12 cellular contexts compared by ENCODE assay signal in genomic region chr7:9488555-9488954, GRCh38.
DNase-seq lines count a peak whose midpoint lies in the region; ATAC-seq, FAIRE-seq and TF ChIP-seq lines count a peak whose summit lies in the region.
"Had no signal": no experiment of that assay in that cellular context is flagged by ENCODE, and none has a peak within 500 bp of the region (broad histone marks: within the 10 kb centered on the region; RNA-seq: fewer than 3 reads in every experiment).

No MANE protein-coding gene starts in this region.

- no peak overlapping the region for H3K9ac ChIP-seq in HepG2 (ENCODE audit: insufficient read depth, low read depth, low read length)

- H3K4me1 ChIP-seq in SJSA1 (replicated peaks): peaks cover 18% of the 10 kb centered on the region
- H3K4me1 ChIP-seq in foreskin keratinocyte: peaks cover 8% of the 10 kb centered on the region
- H3K4me1 ChIP-seq in HepG2 (ENCODE audit: insufficient read depth, low read length): no peaks in the 10 kb centered on the region
- H3K4me1 ChIP-seq in HAP-1: no peaks in the 10 kb centered on the region; the same call in 1 of the 2 replicates
- H3K4me1 ChIP-seq: gastroesophageal sphincter had no signal

- POLR2A ChIA-PET in HepG2 (lab: Yijun Ruan, JAX): no interaction called here

- DNase-seq in AG09319 (ENCODE audit: extremely low read depth, low read depth): peak; percentile 20
- DNase-seq in SJSA1 (ENCODE audit: low read depth in 1 of 2, low spot score in 2 of 2): peak in 1 of 2 experiments; percentile 71
- DNase-seq in foreskin keratinocyte: peak; percentile 37 to 73
- no peak for DNase-seq in NCI-H82 treated with DMSO at 0.1 percent for 48 hours (lab: John Stamatoyannopoulos, UW; ENCODE audit: unreplicated experiment)
- DNase-seq in NCI-H524 (lab: John Stamatoyannopoulos, UW): no peak
- DNase-seq in HepG2 (ENCODE audit: low spot score): no peak
- DNase-seq in HAP-1 (ENCODE audit: low spot score in 2 of 2): no peak
- DNase-seq: activated CD4-positive, alpha-beta T cell treated with anti-CD3 and anti-CD28 coated beads, Interleukin-2, amount 10 ng/mL, durations not matched to agents 7 days and 5 days; amygdala; NCI-H1105 treated with DMSO at 0.1 percent for 48 hours had no signal

- H3K36me3 ChIP-seq in SJSA1 (no peaks in the 10 kb centered on the region), HepG2 (replicated peaks in 1 of 2; ENCODE audit: control insufficient read depth in 1 of 2, insufficient read depth in 2 of 2, low read length in 2 of 2) (no peaks in the 10 kb centered on the region), HAP-1 (replicated peaks) (no peaks in the 10 kb centered on the region)
- H3K36me3 ChIP-seq: gastroesophageal sphincter had no signal

- no peak for TF ChIP-seq POLR2A in HepG2 (IDR thresholded peaks at IDR 0.05; ENCODE audit: insufficient read depth in 1 of 2, low read depth in 2 of 2, low read length in 2 of 2)

- H3K4me3 ChIP-seq in SJSA1: no peak overlapping the region
- H3K4me3 ChIP-seq in HepG2 (replicated peaks in 1 of 3; ENCODE audit: insufficient read depth in 1 of 3, low read depth in 2 of 3, low read length in 3 of 3): no peak overlapping the region
- no peak overlapping the region for H3K4me3 ChIP-seq in HAP-1
- H3K4me3 ChIP-seq: gastroesophageal sphincter had no signal

- intact Hi-C loops in HepG2 (cut with micrococcal nuclease; ENCODE audit: unreplicated experiment): no loop called here

- H3K27me3 ChIP-seq in SJSA1 (replicated peaks) (no peaks in the 10 kb centered on the region), foreskin keratinocyte (no peaks in the 10 kb centered on the region), HepG2 (ENCODE audit: control insufficient read depth in 1 of 2, insufficient read depth in 2 of 2, low read length in 2 of 2) (no peaks in the 10 kb centered on the region), HAP-1 (ENCODE audit: low read depth) (no peaks in the 10 kb centered on the region)
- H3K27me3 ChIP-seq: gastroesophageal sphincter had no signal

- TF ChIP-seq RAD21 in HepG2 (CRISPR knock-in tag; IDR thresholded peaks at IDR 0.05): no peak

- TF ChIP-seq EP300 in HepG2 (IDR thresholded peaks at IDR 0.05; ENCODE audit: low read depth in 2 of 2, low read length in 2 of 2) (no peak), HepG2 (CRISPR knock-in tag; IDR thresholded peaks at IDR 0.05; ENCODE audit: borderline replicate concordance) (no peak)

- no peaks in the 10 kb centered on the region for H3K9me3 ChIP-seq in SJSA1 (replicated peaks)
- peaks cover 76% of the 10 kb centered on the region for H3K9me3 ChIP-seq in HepG2 (ENCODE audit: low read length)
- no peaks in the 10 kb centered on the region for H3K9me3 ChIP-seq in HAP-1
- H3K9me3 ChIP-seq: gastroesophageal sphincter had no signal

- ATAC-seq in HG02885 (IDR thresholded peaks at IDR 0.05; ENCODE audit: poor library complexity, unreplicated experiment): peak; percentile 66
- peak; percentile 99 for ATAC-seq in foreskin keratinocyte
- no peak for ATAC-seq in HepG2
- ATAC-seq: gastroesophageal sphincter had no signal

- H3K4me2 ChIP-seq in HepG2 (ENCODE audit: low read depth, low read length): no peak overlapping the region

- in situ Hi-C loops in HepG2 (cut with HindIII; ENCODE audit: extremely low pct_ligation_motif_present, low pct_unique_long_range_greater_than_20kb) (no loop called here), HAP-1 (cut with MboI; ENCODE audit: low sequenced_read_pairs) (no loop called here)

- no peaks in the 10 kb centered on the region for H3K79me2 ChIP-seq in HepG2 (ENCODE audit: insufficient read depth, low read length)

- BruUV-seq in HepG2 (replicated peaks; lab: Mats Ljungman, UMichigan): no TSS peak

- FAIRE-seq in HepG2 (lab: Jason Lieb, UNC): no peak

- no peak for TF ChIP-seq CTCF in AG09319 (IDR thresholded peaks at IDR 0.05; ENCODE audit: low read depth, low read length)
- TF ChIP-seq CTCF in foreskin keratinocyte (conservative IDR thresholded peaks at IDR 0.05): no peak
- TF ChIP-seq CTCF in HepG2 (CRISPR knock-in tag; IDR thresholded peaks at IDR 0.05): no peak

- no peaks in the 10 kb centered on the region for H4K20me1 ChIP-seq in HepG2 (ENCODE audit: insufficient read depth, low read length)

- H3K27ac ChIP-seq in SJSA1: peak overlapping the region; percentile 33
- no peak overlapping the region for H3K27ac ChIP-seq in foreskin keratinocyte
- H3K27ac ChIP-seq in HepG2 (ENCODE audit: extremely low read length, insufficient read depth, low read length): no peak overlapping the region
- H3K27ac ChIP-seq: gastroesophageal sphincter had no signal

- CTCF ChIA-PET in HepG2 (lab: Yijun Ruan, JAX; ENCODE audit: low intra/inter-chr PET ratio, low total read pairs): no interaction called here

- no peak overlapping the region for H2AFZ ChIP-seq in HepG2 (ENCODE audit: low read length)

TF ChIP-seq in HepG2, 621 proteins besides CTCF, POLR2A, EP300 and RAD21:
- TF ChIP-seq ZNF180 (CRISPR knock-in tag; IDR thresholded peaks at IDR 0.05; ENCODE audit: borderline replicate concordance, low read depth) (no peak), HNRNPL (IDR thresholded peaks at IDR 0.05; ENCODE audit: low read depth, low read length) (no peak), XRCC5 (optimal IDR thresholded peaks at IDR 0.05; ENCODE audit: low read length) (no peak), HNRNPK (IDR thresholded peaks at IDR 0.05; ENCODE audit: low read depth, low read length, poor library complexity, severe bottlenecking) (no peak), TBL1XR1 (IDR thresholded peaks at IDR 0.05; ENCODE audit: borderline replicate concordance, low read length, partially characterized antibody) (no peak), KLF16 (CRISPR knock-in tag; IDR thresholded peaks at IDR 0.05) (no peak), FOXM1 (CRISPR knock-in tag; IDR thresholded peaks at IDR 0.05) (no peak), FOXC1 (CRISPR knock-in tag; IDR thresholded peaks at IDR 0.05; ENCODE audit: borderline replicate concordance) (no peak), GATAD1 (CRISPR knock-in tag; IDR thresholded peaks at IDR 0.05) (no peak), RBAK (CRISPR knock-in tag; IDR thresholded peaks at IDR 0.05) (no peak), ATF5 (CRISPR knock-in tag; IDR thresholded peaks at IDR 0.05; ENCODE audit: low read depth) (no peak), ISL2 (CRISPR knock-in tag; IDR thresholded peaks at IDR 0.05) (no peak), CSRNP1 (CRISPR knock-in tag; IDR thresholded peaks at IDR 0.05) (no peak), PRMT3 (CRISPR knock-in tag; IDR thresholded peaks at IDR 0.05; ENCODE audit: borderline replicate concordance, low read depth) (no peak), SIX4 (CRISPR knock-in tag; IDR thresholded peaks at IDR 0.05) (no peak), TP53 (CRISPR knock-in tag; conservative IDR thresholded peaks at IDR 0.05) (no peak), SALL1 (CRISPR knock-in tag; IDR thresholded peaks at IDR 0.05) (no peak), SRSF1 (optimal IDR thresholded peaks at IDR 0.05; ENCODE audit: low read depth, low read length) (no peak)

Comparison
In these comparisons a context has a peak if more than half of its experiments do, and no peak if none do; other contexts are left out.
1. DNase-seq: peak in AG09319 (single experiment) and foreskin keratinocyte (2 of 2); none in NCI-H82 treated with DMSO at 0.1 percent for 48 hours (single experiment), NCI-H524 (0 of 2), HepG2 (single experiment) and HAP-1 (0 of 2).